ENCODE assay signal across 1 cellular context in genomic region chr2:226760412-226761194, GRCh38.
A peak's percentile ranks its signal among the peaks of the same experiment; 100 is the strongest.
TF ChIP-seq lines count a peak whose summit lies in the region.

No MANE protein-coding gene starts in this region.

TF ChIP-seq in HepG2, 621 proteins besides CTCF, POLR2A, EP300 and RAD21 (continued from another document and continues in another):
- peak; percentile 83 for TF ChIP-seq ZNF503 (CRISPR knock-in tag; IDR thresholded peaks at IDR 0.05)
- peak; percentile 27; the same call in 1 of the 2 replicates for TF ChIP-seq STAG1 (CRISPR knock-in tag; IDR thresholded peaks at IDR 0.05)
- TF ChIP-seq ZBTB33 (CRISPR knock-in tag; IDR thresholded peaks at IDR 0.05): peak; percentile 56; the same call in 1 of the 2 replicates
- TF ChIP-seq FOSL1 (CRISPR knock-in tag; IDR thresholded peaks at IDR 0.05; ENCODE audit: borderline replicate concordance): no peak
- TF ChIP-seq ZNF761 (CRISPR knock-in tag; conservative IDR thresholded peaks at IDR 0.05): 0 out of 2 replicates have a peak, but pooled peaks have one; percentile 53
- TF ChIP-seq TMF1 (CRISPR knock-in tag; IDR thresholded peaks at IDR 0.05; ENCODE audit: low read depth): 0 out of 2 replicates have a peak, but pooled peaks have one; percentile 47
- peak; percentile 48; the same call in 1 of the 2 replicates for TF ChIP-seq STAT6 (CRISPR knock-in tag; IDR thresholded peaks at IDR 0.05; ENCODE audit: borderline replicate concordance)
- TF ChIP-seq KDM4B (CRISPR knock-in tag; IDR thresholded peaks at IDR 0.05): peak; percentile 91
- TF ChIP-seq POLR2AphosphoS5 (IDR thresholded peaks at IDR 0.05; ENCODE audit: low read depth, low read length): no peak
- 0 out of 2 replicates have a peak, but pooled peaks have one; percentile 61 for TF ChIP-seq ZNF749 (CRISPR knock-in tag; IDR thresholded peaks at IDR 0.05; ENCODE audit: borderline replicate concordance)
- TF ChIP-seq GFI1 (CRISPR knock-in tag; IDR thresholded peaks at IDR 0.05; ENCODE audit: borderline replicate concordance): peak; percentile 69; the same call in 1 of the 2 replicates
- TF ChIP-seq FOXP1 (IDR thresholded peaks at IDR 0.05): no peak
- TF ChIP-seq FOXP1 (CRISPR knock-in tag; IDR thresholded peaks at IDR 0.05): peak; percentile 85
- peak; percentile 76 for TF ChIP-seq FOXP4 (CRISPR knock-in tag; IDR thresholded peaks at IDR 0.05)
- no peak for TF ChIP-seq XRCC5 (optimal IDR thresholded peaks at IDR 0.05; ENCODE audit: low read length)
- no peak for TF ChIP-seq ZBTB39 (CRISPR knock-in tag; IDR thresholded peaks at IDR 0.05)
- TF ChIP-seq REST (IDR thresholded peaks at IDR 0.05; ENCODE audit: borderline replicate concordance in 1 of 2, low read depth in 1 of 2, low read length in 2 of 2): peak in 1 of 2 experiments; percentile 53; a peak in 2 of 4 replicates
- peak; percentile 90 for TF ChIP-seq MIER3 (CRISPR knock-in tag; IDR thresholded peaks at IDR 0.05; ENCODE audit: borderline replicate concordance)
- TF ChIP-seq CREM (IDR thresholded peaks at IDR 0.05): peak; percentile 71
- TF ChIP-seq CREM (CRISPR knock-in tag; IDR thresholded peaks at IDR 0.05): no peak
- peak; percentile 85 for TF ChIP-seq NFKBIZ (CRISPR knock-in tag; IDR thresholded peaks at IDR 0.05)
- no peak for TF ChIP-seq ZNF318 (CRISPR knock-in tag; IDR thresholded peaks at IDR 0.05)
- no peak for TF ChIP-seq ZFP62 (CRISPR knock-in tag; IDR thresholded peaks at IDR 0.05)
- peak; percentile 63 for TF ChIP-seq TBX2 (CRISPR knock-in tag; IDR thresholded peaks at IDR 0.05; ENCODE audit: borderline replicate concordance)
- TF ChIP-seq NCOA2 (CRISPR knock-in tag; IDR thresholded peaks at IDR 0.05): peak; percentile 88
- TF ChIP-seq ZNF841 (CRISPR knock-in tag; IDR thresholded peaks at IDR 0.05; ENCODE audit: borderline replicate concordance): no peak
- no peak for TF ChIP-seq MAZ (IDR thresholded peaks at IDR 0.05; ENCODE audit: borderline replicate concordance, low read depth, low read length)
- TF ChIP-seq MAZ (CRISPR knock-in tag; IDR thresholded peaks at IDR 0.05; ENCODE audit: low read depth): peak; percentile 70
- TF ChIP-seq TBL1XR1 (IDR thresholded peaks at IDR 0.05; ENCODE audit: borderline replicate concordance, low read length, partially characterized antibody): no peak
- TF ChIP-seq GATAD1 (CRISPR knock-in tag; IDR thresholded peaks at IDR 0.05): 0 out of 2 replicates have a peak, but pooled peaks have one; percentile 30
- no peak for TF ChIP-seq ZNF496 (CRISPR knock-in tag; IDR thresholded peaks at IDR 0.05; ENCODE audit: insufficient replicate concordance)
- peak; percentile 72 for TF ChIP-seq KDM6A (CRISPR knock-in tag; IDR thresholded peaks at IDR 0.05; ENCODE audit: low read depth)
- TF ChIP-seq ZNF629 (CRISPR knock-in tag; conservative IDR thresholded peaks at IDR 0.05): peak; percentile 37; the same call in 1 of the 2 replicates
- TF ChIP-seq ZMYM2 (CRISPR knock-in tag; IDR thresholded peaks at IDR 0.05): peak; percentile 86
- no peak for TF ChIP-seq BRCA1 (CRISPR knock-in tag; IDR thresholded peaks at IDR 0.05)
